Comparison of ENCODE assay signal across 9 cellular contexts in genomic region chr1:53294557-53294956, GRCh38. TPM values are rescaled to one million over a fixed set of nuclear protein-coding genes. Genes with fewer than 3 reads are reported as not detected.
DNase-seq lines count a peak whose midpoint lies in the region; ATAC-seq and TF ChIP-seq lines count a peak whose summit lies in the region.
"Had no signal": no experiment of that assay in that cellular context is flagged by ENCODE, and none has a peak within 500 bp of the region (broad histone marks: within the 10 kb centered on the region; RNA-seq: fewer than 3 reads in every experiment).

No MANE protein-coding gene starts in this region.

- H3K9ac ChIP-seq in HUES6 (ENCODE audit: low read length): peak overlapping the region; percentile 29

- peaks cover 51% of the 10 kb centered on the region; the same call in 1 of the 2 replicates for H3K4me1 ChIP-seq in HUES6 (ENCODE audit: control insufficient read depth, insufficient read depth, low read length)
- H3K4me1 ChIP-seq in spleen: peaks cover 6 to 38% (median 31%) of the 10 kb centered on the region in 6 donors

- peak overlapping the region in 2 of 3 experiments; percentile 50 to 62 for H3K27ac Mint-ChIP-seq in nephron

- no peaks in the 10 kb centered on the region for H3K9me3 ChIP-seq in HUES6 (ENCODE audit: control insufficient read depth, insufficient read depth, low read depth, low read length)
- no peaks in the 10 kb centered on the region for H3K9me3 ChIP-seq in spleen

- no peaks in the 10 kb centered on the region for H3K27me3 ChIP-seq in HUES6 (ENCODE audit: control insufficient read depth, insufficient read depth, low read length)
- H3K27me3 ChIP-seq in spleen (replicated peaks in 1 of 7): no peaks in the 10 kb centered on the region

- DNase-seq in A172 (ENCODE audit: low spot score): peak; percentile 81
- DNase-seq in activated gamma-delta T cell treated with anti-CD3 and anti-CD28 coated beads, Interleukin-2, amount 50 U/mL, for 16 hours (ENCODE audit: low read depth): peak; percentile 9
- DNase-seq in spleen: no peak
- DNase-seq in ACHN: no peak
- DNase-seq in ecto neural progenitor cell (ENCODE audit: low spot score): no peak

- peaks cover 33% of the 10 kb centered on the region for H3K36me3 ChIP-seq in HUES6 (ENCODE audit: control insufficient read depth, insufficient read depth, low read length)
- H3K36me3 ChIP-seq in spleen: peaks cover 0 to 3% (median 0%) of the 10 kb centered on the region in 6 donors

- intact Hi-C loops in spleen (cut with DNase I; ENCODE audit: low total_unique reads): no loop called here

- no peaks in the 10 kb centered on the region for H3K36me3 Mint-ChIP-seq in nephron (ENCODE audit: low read depth)

- no peak for ATAC-seq in GM21717 (IDR thresholded peaks at IDR 0.05; ENCODE audit: unreplicated experiment)

- H3K27ac ChIP-seq in HUES6 (ENCODE audit: low read depth, low read length): no peak overlapping the region
- H3K27ac ChIP-seq in spleen: peak overlapping the region in 2 of 8 donors; percentile 19 to 34

- no peak for TF ChIP-seq POLR2A in spleen (IDR thresholded peaks at IDR 0.05)

- peaks cover 33% of the 10 kb centered on the region for H3K4me1 Mint-ChIP-seq in nephron

- TF ChIP-seq CTCF in nephron (IDR thresholded peaks at IDR 0.05; ENCODE audit: unreplicated experiment in 3 of 3) (no peak), spleen (IDR thresholded peaks at IDR 0.05 in 8 of 11, conservative IDR thresholded peaks at IDR 0.05 in 3 of 11) (no peak)

- H3K4me3 Mint-ChIP-seq in nephron: peak overlapping the region in 2 of 3 experiments; percentile 8 to 15

- in situ Hi-C loops in ACHN (cut with HindIII; ENCODE audit: low pct_ligation_motif_present, low pct_unique_long_range_greater_than_20kb, low sequenced_read_pairs): no loop called here

- H3K4me3 ChIP-seq in HUES6 (ENCODE audit: low read depth, low read length) (no peak overlapping the region), spleen (no peak overlapping the region)
- H3K4me3 ChIP-seq: lung had no signal

- WGBS in spleen, 5 donors: 65 to 72% (median 69%) methylated on average over 8 of the region's 8 CpGs

- H3K9me3 Mint-ChIP-seq in nephron: no peaks in the 10 kb centered on the region

- peaks cover 6% of the 10 kb centered on the region for H3K27me3 Mint-ChIP-seq in nephron (ENCODE audit: low read depth)

RNA-seq across cellular contexts. Expression of gene LRP8, which starts 33.3 kb away (rescaled TPM):
- total RNA-seq in A172 (2014; rRNA removed; shearing (Covaris generic)): 19.3 and 27.6 TPM in 2 replicates
- total RNA-seq in spleen: 10 to 100 TPM in 1 of 7 donors, 1 to 10 TPM in 6; 4.0 to 14.4 (median 8.0) TPM
- polyA plus RNA-seq in spleen: 1 to 10 TPM; 1.7 to 2.4 (median 2.0) TPM

RNA-seq across cellular contexts. Expression of gene MAGOH, which starts 56.2 kb away (rescaled TPM):
- total RNA-seq in A172 (2014; rRNA removed; shearing (Covaris generic)): 54.1 and 73.2 TPM in 2 replicates
- total RNA-seq in spleen: 10 to 100 TPM; 26.5 to 39.7 (median 34.1) TPM
- polyA plus RNA-seq in spleen: 100 to 1,000 TPM in 2 of 3 donors, 10 to 100 TPM in 1; 83.9 to 105 (median 104) TPM

Comparison
In these comparisons a context has a peak if more than half of its experiments do, and no peak if none do; other contexts are left out.
1. DNase-seq: peak in A172 (single experiment) and activated gamma-delta T cell treated with anti-CD3 and anti-CD28 coated beads, Interleukin-2, amount 50 U/mL, for 16 hours (single experiment); none in spleen (single experiment), ACHN (single experiment) and ecto neural progenitor cell (single experiment).